Comparison of ENCODE assay signal across 8 cellular contexts in the genomic region with DNA sequence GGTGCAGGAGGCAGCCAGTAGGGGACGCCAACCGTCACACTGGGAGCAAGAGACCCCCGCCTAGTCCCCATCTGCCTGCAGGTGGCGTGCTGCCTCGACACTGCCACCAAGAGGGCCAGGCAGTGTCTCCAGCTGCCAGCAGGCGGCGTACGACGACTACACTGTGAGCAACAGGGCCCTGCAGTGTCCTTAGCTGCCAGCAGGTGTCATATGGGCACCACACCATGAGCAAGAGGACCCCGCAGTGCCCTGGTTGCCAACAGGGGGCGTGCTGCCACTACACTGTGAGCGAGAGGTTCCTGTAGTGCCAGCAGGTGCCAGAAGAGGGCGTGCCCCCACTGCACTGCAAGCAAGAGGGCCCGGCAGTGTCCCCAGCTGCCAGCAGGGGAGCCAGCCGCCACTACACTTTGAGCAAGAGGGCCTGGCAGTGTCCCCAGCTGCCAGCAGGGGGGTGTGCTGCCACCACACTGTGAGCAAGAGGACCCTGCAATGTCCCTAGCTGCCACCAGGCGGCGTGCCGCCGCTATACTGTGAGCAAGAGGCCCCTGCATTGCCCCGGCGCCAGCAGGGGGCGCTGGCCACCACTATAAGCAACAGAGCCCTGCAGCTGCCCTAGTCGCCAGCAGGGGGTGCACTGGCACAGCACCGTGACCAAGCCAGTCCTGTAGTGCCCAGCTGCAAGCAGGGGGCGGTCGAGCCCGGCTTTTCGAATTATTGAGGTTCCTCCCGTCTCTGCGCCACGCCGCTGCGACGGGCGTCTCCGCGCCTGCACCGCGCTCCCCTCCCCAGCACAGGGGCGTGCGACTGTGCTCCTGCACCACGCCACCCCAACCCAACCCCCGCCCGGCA. TPM values are rescaled to one million over a fixed set of nuclear protein-coding genes. Genes with fewer than 3 reads are reported as not detected.
DNase-seq lines count a peak whose midpoint lies in the region; ATAC-seq and TF ChIP-seq lines count a peak whose summit lies in the region.
"Not testable (repeated sequence)": the region's sequence is repeated elsewhere in the genome, so short reads cannot be mapped to it uniquely, and the experiment has no call there.

No MANE protein-coding gene starts in this region.

- peaks cover 29% of the 10 kb centered on the region for H3K9me3 ChIP-seq in OCI-LY7 (ENCODE audit: low read length)

- ATAC-seq in GM21526 (IDR thresholded peaks at IDR 0.05; ENCODE audit: low FRiP score, unreplicated experiment), result peak; percentile 92
- ATAC-seq in HG03575 (IDR thresholded peaks at IDR 0.05; ENCODE audit: extremely low read depth, insufficient number of reproducible peaks, low FRiP score, unreplicated experiment), result peak; percentile 76
- peak; percentile 83 to 87 for ATAC-seq in naive B cell (ENCODE audit: low read depth in 2 of 2)

- peaks cover 11% of the 10 kb centered on the region for H3K36me3 Mint-ChIP-seq in endothelial cell (ENCODE audit: low read depth, unreplicated experiment)
- H3K36me3 Mint-ChIP-seq in naive B cell, result not testable (repeated sequence)

- POLR2A ChIA-PET in OCI-LY7 (lab: Charles Lee), result not testable (repeated sequence)

- intact Hi-C loops in OCI-LY7 (cut with micrococcal nuclease; ENCODE audit: unreplicated experiment), result not testable (repeated sequence)

- H3K9me3 Mint-ChIP-seq in endothelial cell (ENCODE audit: unreplicated experiment); naive B cell: not testable (repeated sequence)

- TF ChIP-seq CTCF in OCI-LY7 (conservative IDR thresholded peaks at IDR 0.05; ENCODE audit: low read length) (peak; percentile 83), endothelial cell (IDR thresholded peaks at IDR 0.05; ENCODE audit: unreplicated experiment) (peak; percentile 99)

- H3K4me2 ChIP-seq in OCI-LY7 (ENCODE audit: low read length), result not testable (repeated sequence)

- not testable (repeated sequence) for H4K20me1 ChIP-seq in OCI-LY7 (ENCODE audit: insufficient read depth, low read length)

- H3K4me3 Mint-ChIP-seq in endothelial cell (ENCODE audit: unreplicated experiment); naive B cell: not testable (repeated sequence)

- not testable (repeated sequence) for H3K27me3 Mint-ChIP-seq in endothelial cell (ENCODE audit: unreplicated experiment); naive B cell

- not testable (repeated sequence) for H3K36me3 ChIP-seq in OCI-LY7 (ENCODE audit: insufficient read depth, low read length)

- H2AFZ ChIP-seq in OCI-LY7 (ENCODE audit: low read length), result not testable (repeated sequence)

- DNase-seq in DMS53 treated with DMSO at 0.1 percent for 48 hours (lab: John Stamatoyannopoulos, UW; ENCODE audit: unreplicated experiment) (peak; percentile 70), OCI-LY7 (ENCODE audit: low spot score) (peak; percentile 84), endothelial cell (ENCODE audit: low spot score) (peak; percentile 57), naive B cell (peak; percentile 59)
- peak; percentile 44 for DNase-seq in activated CD8-positive, alpha-beta memory T cell treated with anti-CD3 and anti-CD28 coated beads, Interleukin-2, amount 50 U/mL, for 24 hours (ENCODE audit: extremely low read depth)
- peak; percentile 18 to 35 for DNase-seq in stimulated activated CD8-positive, alpha-beta memory T cell treated with anti-CD3 and anti-CD28 coated beads, Interleukin-7, amount 100 ng/mL, for 1 hour (ENCODE audit: low read depth in 2 of 2)

- CTCF ChIA-PET in OCI-LY7 (lab: Charles Lee; ENCODE audit: unreplicated experiment), result not testable (repeated sequence)

- H3K27ac Mint-ChIP-seq in endothelial cell (ENCODE audit: unreplicated experiment), result not testable (repeated sequence)
- peak overlapping the region in 2 of 6 donors; percentile 23 to 63 for H3K27ac Mint-ChIP-seq in naive B cell

- H3K27ac ChIP-seq in OCI-LY7 (ENCODE audit: low read depth, low read length, poor library complexity, severe bottlenecking), result not testable (repeated sequence)

- not testable (repeated sequence) for H3K4me3 ChIP-seq in OCI-LY7 (ENCODE audit: low read depth, low read length, poor library complexity, severe bottlenecking)

- not testable (repeated sequence) for H3K4me1 Mint-ChIP-seq in endothelial cell (ENCODE audit: unreplicated experiment); naive B cell

- H3K4me1 ChIP-seq in OCI-LY7 (ENCODE audit: insufficient read depth, low read length, poor library complexity, severe bottlenecking), result not testable (repeated sequence)

- BruUV-seq in OCI-LY7 (replicated peaks; lab: Mats Ljungman, UMichigan), result not testable (repeated sequence)

- H3K79me2 ChIP-seq in OCI-LY7 (ENCODE audit: insufficient read depth, low read depth, low read length), result not testable (repeated sequence)

- not testable (repeated sequence) for H3K9me2 ChIP-seq in OCI-LY7 (ENCODE audit: insufficient read depth, low read length)

RNA-seq across cellular contexts. Expression of a gene that starts 30.3 kb away (rescaled TPM):
- total RNA-seq in OCI-LY7 (2014; rRNA removed; shearing (Covaris generic)), result 47.0 and 62.1 TPM in 2 replicates
- total RNA-seq in OCI-LY7 (2022) (51.7 and 64.2 TPM in 2 replicates), endothelial cell (ENCODE audit: unreplicated experiment) (104 TPM)
- 100 to 1,000 TPM in 1 of 6 donors, 10 to 100 TPM in 5; 47.3 to 127 (median 72.2) TPM for polyA plus RNA-seq in naive B cell (ENCODE audit: low read depth in 6 of 6)

Comparison
In these comparisons a context has a peak if more than half of its experiments do, and no peak if none do; other contexts are left out.
1. DNase-seq: peak in every context shown above with its lines; median percentile 84 in OCI-LY7; 70 in DMS53 treated with DMSO at 0.1 percent for 48 hours; 59 in naive B cell; 57 in endothelial cell; 44 in activated CD8-positive, alpha-beta memory T cell treated with anti-CD3 and anti-CD28 coated beads, Interleukin-2, amount 50 U/mL, for 24 hours; 26 in stimulated activated CD8-positive, alpha-beta memory T cell treated with anti-CD3 and anti-CD28 coated beads, Interleukin-7, amount 100 ng/mL, for 1 hour.